In the genomic region with DNA sequence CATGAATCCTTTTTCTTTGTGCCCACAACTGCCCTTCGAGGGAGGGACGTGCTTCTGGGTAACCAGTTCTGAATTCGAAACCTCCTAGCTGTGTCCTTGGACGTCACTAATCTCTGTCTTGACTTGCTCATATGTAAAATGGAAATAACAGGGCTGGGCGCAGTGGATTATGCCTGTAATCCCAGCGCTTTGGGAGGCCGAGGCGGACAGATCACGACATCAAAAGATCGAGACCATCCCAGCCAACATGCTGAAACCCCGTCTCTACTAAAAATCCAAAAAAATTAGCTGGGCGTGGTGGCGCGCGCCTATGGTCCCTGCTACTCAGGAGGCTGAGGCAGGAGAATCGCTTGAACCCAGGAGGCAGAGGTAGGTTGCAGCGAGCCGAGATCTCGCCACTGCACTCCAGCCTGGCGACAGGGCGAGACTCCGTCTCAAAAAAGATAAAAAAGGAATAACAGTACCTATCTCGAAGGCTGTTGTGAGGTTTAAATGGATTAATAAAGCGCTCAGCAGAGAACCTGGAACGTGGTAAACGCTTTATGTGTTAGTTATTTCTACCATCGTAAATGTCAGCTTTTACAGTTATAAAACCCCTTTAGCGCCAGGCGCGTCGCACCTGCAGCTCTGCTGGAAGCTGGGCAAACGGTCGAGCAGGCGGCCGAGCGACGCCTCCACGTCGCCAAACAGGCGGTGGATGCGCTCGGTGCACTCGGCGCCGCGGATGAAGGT, we compare ENCODE assay signal across 8 cellular contexts. TPM values are rescaled to one million over a fixed set of nuclear protein-coding genes. Genes with fewer than 3 reads are reported as not detected.
DNase-seq lines count a peak whose midpoint lies in the region; ATAC-seq and TF ChIP-seq lines count a peak whose summit lies in the region.

No MANE protein-coding gene starts in this region.

- H3K9me2 ChIP-seq in GM23338 (ENCODE audit: insufficient read depth), result no peaks in the 10 kb centered on the region

- intact Hi-C loops in activated B cell treated with CpG ODN at 0.5 μM for 24 hours (cut with micrococcal nuclease) (loop anchor here (1.0 to 2.0 kb wide), 7 partner anchors 8 to 417 kb away; partner anchors contain the start of genes CHTF8, CYB5B, PDF and TERF2), right cardiac atrium (cut with DNase I) (no loop called here)

- H3K4me3 Mint-ChIP-seq in GM23338 (peak overlapping the region; percentile 99), activated B cell treated with CpG ODN at 0.5 μM for 24 hours (peak overlapping the region; percentile 100)

- H2AFZ ChIP-seq in GM23338, result peak overlapping the region; percentile 73

- H3F3A ChIP-seq in GM23338 (replicated peaks; ENCODE audit: low read depth), result peaks cover 32% of the 10 kb centered on the region; the same call in 1 of the 2 replicates

- ATAC-seq in GM23338 (no peak), activated B cell treated with CpG ODN at 0.5 μM for 24 hours (ENCODE audit: low read depth) (no peak), right cardiac atrium (no peak)
- no peak for ATAC-seq in activated CD4-positive, CD25-positive, alpha-beta regulatory T cell treated with anti-CD3 and anti-CD28 coated beads, Interleukin-2, amount 50 U/mL, for 24 hours

- H3K27ac ChIP-seq in GM23338 (ENCODE audit: low read depth) (peak overlapping the region; percentile 67), right cardiac atrium (ENCODE audit: low read length) (peak overlapping the region; percentile 58), skin epidermis (peak overlapping the region; percentile 71 to 97 (median 88))

- H3K36me3 Mint-ChIP-seq in GM23338 (ENCODE audit: low read depth), result peaks cover 82% of the 10 kb centered on the region
- H3K36me3 Mint-ChIP-seq in activated B cell treated with CpG ODN at 0.5 μM for 24 hours (ENCODE audit: low read depth), result peaks cover 64% of the 10 kb centered on the region

- peaks cover 17% of the 10 kb centered on the region for H3K27me3 Mint-ChIP-seq in GM23338 (ENCODE audit: insufficient read depth, low read depth, poor library complexity)
- no peaks in the 10 kb centered on the region for H3K27me3 Mint-ChIP-seq in activated B cell treated with CpG ODN at 0.5 μM for 24 hours

- H3K9me3 Mint-ChIP-seq in GM23338 (no peaks in the 10 kb centered on the region; the same call in 2 of the 3 replicates), activated B cell treated with CpG ODN at 0.5 μM for 24 hours (no peaks in the 10 kb centered on the region)

- CTCF ChIA-PET in activated B cell treated with CpG ODN at 0.5 μM for 24 hours (lab: Charles Lee), result interaction anchor here (1.1 to 1.7 kb wide), 2 partner anchors 9 to 26 kb away, joined by 5 to 6 read pairs; partner anchors contain the start of gene PDF

- H3K27ac Mint-ChIP-seq in GM23338, result peak overlapping the region; percentile 88
- peak overlapping the region; percentile 99 for H3K27ac Mint-ChIP-seq in activated B cell treated with CpG ODN at 0.5 μM for 24 hours

- POLR2A ChIA-PET in activated B cell treated with CpG ODN at 0.5 μM for 24 hours (lab: Charles Lee), result interaction anchor here (0.6 to 2.8 kb wide), 7 partner anchors 9 to 230 kb away, joined by 3 to 35 read pairs (median 3); partner anchors contain the start of genes CYB5B, PDF and TERF2

- 19% methylated on average over 46 of the region's 46 CpGs for WGBS in right cardiac atrium

- H3K4me2 ChIP-seq in GM23338, result peak overlapping the region; percentile 92

- no peaks in the 10 kb centered on the region for H3K9me3 ChIP-seq in right cardiac atrium (ENCODE audit: control insufficient read depth, low read length)

- H4K20me1 ChIP-seq in GM23338 (replicated peaks; ENCODE audit: insufficient read depth), result peaks cover 15% of the 10 kb centered on the region; the same call in 1 of the 2 replicates

- peaks cover 55% of the 10 kb centered on the region for H3K79me2 ChIP-seq in GM23338 (replicated peaks; ENCODE audit: insufficient read depth)

- no peak for TF ChIP-seq CTCF in GM23338 (conservative IDR thresholded peaks at IDR 0.05; ENCODE audit: low read depth in 2 of 2)
- TF ChIP-seq CTCF in activated B cell treated with CpG ODN at 0.5 μM for 24 hours (IDR thresholded peaks at IDR 0.05), result no peak

- peaks cover 47% of the 10 kb centered on the region for H3K36me3 ChIP-seq in GM23338 (ENCODE audit: insufficient read depth)

- H3K4me3 ChIP-seq in GM23338 (peak overlapping the region; percentile 99), right cardiac atrium (ENCODE audit: low read length) (peak overlapping the region; percentile 70), skin epidermis (peak overlapping the region; percentile 58 to 96 (median 85))

- no peaks in the 10 kb centered on the region for H3K27me3 ChIP-seq in GM23338 (ENCODE audit: insufficient read depth)
- no peaks in the 10 kb centered on the region for H3K27me3 ChIP-seq in right cardiac atrium (ENCODE audit: control insufficient read depth, insufficient read depth)

- no peak for DNase-seq in GM23338 (ENCODE audit: low spot score)
- no peak for DNase-seq in activated B cell treated with CpG ODN at 0.5 μM for 24 hours
- DNase-seq in right cardiac atrium, result peak in 2 of 3 donors; percentile 52 to 58
- DNase-seq in NCI-H1048 (lab: John Stamatoyannopoulos, UW), result no peak
- no peak for DNase-seq in DMS53 (lab: John Stamatoyannopoulos, UW)
- DNase-seq in NCI-H526 (lab: John Stamatoyannopoulos, UW), result no peak

- peaks cover 15% of the 10 kb centered on the region; the same call in 1 of the 2 replicates for H3K4me1 ChIP-seq in GM23338 (ENCODE audit: insufficient read depth)
- peaks cover 2% of the 10 kb centered on the region for H3K4me1 ChIP-seq in right cardiac atrium (ENCODE audit: control insufficient read depth, insufficient read depth, low read length)

- H3K4me1 Mint-ChIP-seq in GM23338 (peaks cover 22% of the 10 kb centered on the region), activated B cell treated with CpG ODN at 0.5 μM for 24 hours (peaks cover 41% of the 10 kb centered on the region)

TF ChIP-seq in GM23338, 12 proteins besides CTCF, POLR2A, EP300 and RAD21:
- TF ChIP-seq, protein P1, sequence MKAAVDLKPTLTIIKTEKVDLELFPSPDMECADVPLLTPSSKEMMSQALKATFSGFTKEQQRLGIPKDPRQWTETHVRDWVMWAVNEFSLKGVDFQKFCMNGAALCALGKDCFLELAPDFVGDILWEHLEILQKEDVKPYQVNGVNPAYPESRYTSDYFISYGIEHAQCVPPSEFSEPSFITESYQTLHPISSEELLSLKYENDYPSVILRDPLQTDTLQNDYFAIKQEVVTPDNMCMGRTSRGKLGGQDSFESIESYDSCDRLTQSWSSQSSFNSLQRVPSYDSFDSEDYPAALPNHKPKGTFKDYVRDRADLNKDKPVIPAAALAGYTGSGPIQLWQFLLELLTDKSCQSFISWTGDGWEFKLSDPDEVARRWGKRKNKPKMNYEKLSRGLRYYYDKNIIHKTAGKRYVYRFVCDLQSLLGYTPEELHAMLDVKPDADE (IDR thresholded peaks at IDR 0.05), result no peak
- TF ChIP-seq CREB1 (CRISPR knock-in tag; IDR thresholded peaks at IDR 0.05; ENCODE audit: low read depth), result no peak
- TF ChIP-seq JUNB (IDR thresholded peaks at IDR 0.05; ENCODE audit: unreplicated experiment), result no peak

RNA-seq across cellular contexts. Expression of gene COG8, which starts 0.6 kb away (rescaled TPM):
- total RNA-seq in GM23338 (2014; rRNA removed; shearing (Covaris generic)), result 55.7 and 79.9 TPM in 2 replicates
- polyA plus RNA-seq in GM23338 (2016; fragmentation: Nextera tagmentation; extraction: Ambion mirVana) (18.2 and 21.4 TPM in 2 replicates), right cardiac atrium (15.7 TPM)
- total RNA-seq in activated B cell treated with CpG ODN at 0.5 μM for 24 hours (40.5 and 45.4 TPM in 2 replicates), right cardiac atrium (10 to 100 TPM; 21.0 to 24.8 (median 23.5) TPM)

RNA-seq across cellular contexts. Expression of gene NIP7, which starts 0.8 kb away (rescaled TPM):
- 30.4 and 32.7 TPM in 2 replicates for total RNA-seq in GM23338 (2014; rRNA removed; shearing (Covaris generic))
- polyA plus RNA-seq in GM23338 (2016; fragmentation: Nextera tagmentation; extraction: Ambion mirVana) (42.9 and 47.4 TPM in 2 replicates), right cardiac atrium (6.2 TPM)
- total RNA-seq in activated B cell treated with CpG ODN at 0.5 μM for 24 hours (42.4 and 44.3 TPM in 2 replicates), right cardiac atrium (10 to 100 TPM in 1 of 4 donors, 1 to 10 TPM in 3; 6.4 to 14.8 (median 9.1) TPM)

RNA-seq across cellular contexts. Expression of gene PDF, which starts 8.3 kb away (rescaled TPM):
- total RNA-seq in GM23338 (2014; rRNA removed; shearing (Covaris generic)), result 43.4 and 48.7 TPM in 2 replicates
- 16.2 and 18.8 TPM in 2 replicates for polyA plus RNA-seq in GM23338 (2016; fragmentation: Nextera tagmentation; extraction: Ambion mirVana)
- total RNA-seq in activated B cell treated with CpG ODN at 0.5 μM for 24 hours, result 11.1 and 15.3 TPM in 2 replicates
- 1 to 10 TPM; 4.7 to 5.7 (median 4.9) TPM for total RNA-seq in right cardiac atrium
- 2.9 TPM for polyA plus RNA-seq in right cardiac atrium

RNA-seq across cellular contexts. Expression of gene TMED6, which starts 12.9 kb away (rescaled TPM):
- total RNA-seq in GM23338 (2014; rRNA removed; shearing (Covaris generic)), result not detected in 2 replicates
- polyA plus RNA-seq in GM23338 (2016; fragmentation: Nextera tagmentation; extraction: Ambion mirVana) (0.29 and 1.3 TPM in 2 replicates), right cardiac atrium (not detected)
- total RNA-seq in activated B cell treated with CpG ODN at 0.5 μM for 24 hours (2.0 and 2.8 TPM in 2 replicates), right cardiac atrium (under 1 TPM in 2 of 4 donors, not detected in 2; 0.49 to 0.76 TPM)

RNA-seq across cellular contexts. Expression of gene VPS4A, which starts 27.6 kb away (rescaled TPM):
- 25.2 and 32.7 TPM in 2 replicates for total RNA-seq in GM23338 (2014; rRNA removed; shearing (Covaris generic))
- 28.8 and 29.1 TPM in 2 replicates for polyA plus RNA-seq in GM23338 (2016; fragmentation: Nextera tagmentation; extraction: Ambion mirVana)
- 34.2 and 41.7 TPM in 2 replicates for total RNA-seq in activated B cell treated with CpG ODN at 0.5 μM for 24 hours
- 10 to 100 TPM; 25.7 to 30.4 (median 27.9) TPM for total RNA-seq in right cardiac atrium
- polyA plus RNA-seq in right cardiac atrium, result 29.8 TPM

Comparison
In these comparisons a context has a peak if more than half of its experiments do, and no peak if none do; other contexts are left out.
1. DNase-seq: peak in right cardiac atrium (2 of 3); none in GM23338 (single experiment), activated B cell treated with CpG ODN at 0.5 μM for 24 hours (single experiment), NCI-H1048 (single experiment), DMS53 (single experiment) and NCI-H526 (0 of 2).
2. Peak in every context shown above with its lines, with median percentiles within 50 percentile points of each other: H3K27ac ChIP-seq and H3K4me3 ChIP-seq.